Comparison of ENCODE assay signal across 2 cellular contexts in the genomic region with DNA sequence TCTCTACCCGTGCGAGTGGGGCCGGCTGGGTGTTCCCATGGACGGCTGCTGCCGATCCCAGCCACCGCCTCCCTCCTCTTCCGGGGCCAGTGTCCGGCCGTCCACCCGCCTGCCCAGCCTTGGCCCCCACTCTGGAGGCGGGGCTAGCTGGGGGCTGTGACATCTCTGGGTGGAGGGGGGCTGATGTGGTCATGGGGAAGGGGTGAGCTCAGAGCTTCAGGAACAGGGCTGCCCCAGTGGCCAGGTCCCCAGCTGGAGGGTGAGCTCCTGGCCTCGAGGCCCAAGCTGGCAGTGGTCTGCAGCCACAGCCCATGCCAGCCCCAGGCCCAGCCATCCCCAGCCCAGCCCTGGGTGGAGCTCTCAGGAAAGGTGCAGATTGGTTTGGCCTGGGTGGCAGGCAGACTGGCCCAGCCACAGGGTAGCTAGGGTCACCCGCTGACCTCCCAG.
TF ChIP-seq lines count a peak whose summit lies in the region.

No MANE protein-coding gene starts in this region.

TF ChIP-seq in IMR-90, 13 proteins besides CTCF, POLR2A, EP300 and RAD21:
- TF ChIP-seq, protein P1, sequence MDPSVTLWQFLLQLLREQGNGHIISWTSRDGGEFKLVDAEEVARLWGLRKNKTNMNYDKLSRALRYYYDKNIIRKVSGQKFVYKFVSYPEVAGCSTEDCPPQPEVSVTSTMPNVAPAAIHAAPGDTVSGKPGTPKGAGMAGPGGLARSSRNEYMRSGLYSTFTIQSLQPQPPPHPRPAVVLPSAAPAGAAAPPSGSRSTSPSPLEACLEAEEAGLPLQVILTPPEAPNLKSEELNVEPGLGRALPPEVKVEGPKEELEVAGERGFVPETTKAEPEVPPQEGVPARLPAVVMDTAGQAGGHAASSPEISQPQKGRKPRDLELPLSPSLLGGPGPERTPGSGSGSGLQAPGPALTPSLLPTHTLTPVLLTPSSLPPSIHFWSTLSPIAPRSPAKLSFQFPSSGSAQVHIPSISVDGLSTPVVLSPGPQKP (IDR thresholded peaks at IDR 0.05; ENCODE audit: borderline replicate concordance, low read depth, low read length): no peak
- TF ChIP-seq FOS (IDR thresholded peaks at IDR 0.05; ENCODE audit: low read depth, low read length) (no peak), BHLHE40 (IDR thresholded peaks at IDR 0.05; ENCODE audit: low read depth, low read length) (no peak)
- TF ChIP-seq, protein P2, sequence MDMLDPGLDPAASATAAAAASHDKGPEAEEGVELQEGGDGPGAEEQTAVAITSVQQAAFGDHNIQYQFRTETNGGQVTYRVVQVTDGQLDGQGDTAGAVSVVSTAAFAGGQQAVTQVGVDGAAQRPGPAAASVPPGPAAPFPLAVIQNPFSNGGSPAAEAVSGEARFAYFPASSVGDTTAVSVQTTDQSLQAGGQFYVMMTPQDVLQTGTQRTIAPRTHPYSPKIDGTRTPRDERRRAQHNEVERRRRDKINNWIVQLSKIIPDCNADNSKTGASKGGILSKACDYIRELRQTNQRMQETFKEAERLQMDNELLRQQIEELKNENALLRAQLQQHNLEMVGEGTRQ (IDR thresholded peaks at IDR 0.05; ENCODE audit: low read depth, low read length): no peak

TF ChIP-seq in H1, 55 proteins besides CTCF, POLR2A, EP300 and RAD21:
- TF ChIP-seq RNF2 (IDR thresholded peaks at IDR 0.05; ENCODE audit: borderline replicate concordance, low read depth, low read length, missing control alignments, poor library complexity, severe bottlenecking) (no peak), NRF1 (IDR thresholded peaks at IDR 0.05; ENCODE audit: low read depth, low read length) (no peak), POLR2AphosphoS5 (IDR thresholded peaks at IDR 0.05; ENCODE audit: low read depth, low read length) (no peak), PHF8 (conservative IDR thresholded peaks at IDR 0.05; ENCODE audit: low read depth, low read length) (no peak), KDM4A (IDR thresholded peaks at IDR 0.05; ENCODE audit: low read depth, low read length, severe bottlenecking) (no peak), SP2 (IDR thresholded peaks at IDR 0.05; ENCODE audit: low read length) (no peak), TCF12 (IDR thresholded peaks at IDR 0.05; ENCODE audit: low read depth, low read length) (no peak), HDAC2 (IDR thresholded peaks at IDR 0.05; ENCODE audit: borderline replicate concordance in 1 of 2, low read depth in 2 of 2, low read length in 2 of 2) (no peak), EGR1 (IDR thresholded peaks at IDR 0.05; ENCODE audit: borderline replicate concordance, low read depth, low read length) (no peak), RBBP5 (IDR thresholded peaks at IDR 0.05; ENCODE audit: borderline replicate concordance, low read depth, low read length) (no peak), GABPA (IDR thresholded peaks at IDR 0.05; ENCODE audit: borderline replicate concordance, insufficient read depth, low read length) (no peak), ATF2 (IDR thresholded peaks at IDR 0.05; ENCODE audit: low read length) (no peak), BACH1 (IDR thresholded peaks at IDR 0.05; ENCODE audit: low read length) (no peak), SIX5 (IDR thresholded peaks at IDR 0.05; ENCODE audit: low read depth, low read length) (no peak), POU5F1 (IDR thresholded peaks at IDR 0.05; ENCODE audit: low read depth, low read length) (no peak), ZNF274 (IDR thresholded peaks at IDR 0.05; ENCODE audit: borderline replicate concordance, extremely low read depth, low read length) (no peak), SP1 (IDR thresholded peaks at IDR 0.05; ENCODE audit: low read depth, low read length) (no peak), CTBP2 (IDR thresholded peaks at IDR 0.05; ENCODE audit: borderline replicate concordance, insufficient read depth, insufficient read length, low read length) (no peak), TAF1 (IDR thresholded peaks at IDR 0.05; ENCODE audit: low read depth, low read length) (no peak)
- TF ChIP-seq, protein P3, sequence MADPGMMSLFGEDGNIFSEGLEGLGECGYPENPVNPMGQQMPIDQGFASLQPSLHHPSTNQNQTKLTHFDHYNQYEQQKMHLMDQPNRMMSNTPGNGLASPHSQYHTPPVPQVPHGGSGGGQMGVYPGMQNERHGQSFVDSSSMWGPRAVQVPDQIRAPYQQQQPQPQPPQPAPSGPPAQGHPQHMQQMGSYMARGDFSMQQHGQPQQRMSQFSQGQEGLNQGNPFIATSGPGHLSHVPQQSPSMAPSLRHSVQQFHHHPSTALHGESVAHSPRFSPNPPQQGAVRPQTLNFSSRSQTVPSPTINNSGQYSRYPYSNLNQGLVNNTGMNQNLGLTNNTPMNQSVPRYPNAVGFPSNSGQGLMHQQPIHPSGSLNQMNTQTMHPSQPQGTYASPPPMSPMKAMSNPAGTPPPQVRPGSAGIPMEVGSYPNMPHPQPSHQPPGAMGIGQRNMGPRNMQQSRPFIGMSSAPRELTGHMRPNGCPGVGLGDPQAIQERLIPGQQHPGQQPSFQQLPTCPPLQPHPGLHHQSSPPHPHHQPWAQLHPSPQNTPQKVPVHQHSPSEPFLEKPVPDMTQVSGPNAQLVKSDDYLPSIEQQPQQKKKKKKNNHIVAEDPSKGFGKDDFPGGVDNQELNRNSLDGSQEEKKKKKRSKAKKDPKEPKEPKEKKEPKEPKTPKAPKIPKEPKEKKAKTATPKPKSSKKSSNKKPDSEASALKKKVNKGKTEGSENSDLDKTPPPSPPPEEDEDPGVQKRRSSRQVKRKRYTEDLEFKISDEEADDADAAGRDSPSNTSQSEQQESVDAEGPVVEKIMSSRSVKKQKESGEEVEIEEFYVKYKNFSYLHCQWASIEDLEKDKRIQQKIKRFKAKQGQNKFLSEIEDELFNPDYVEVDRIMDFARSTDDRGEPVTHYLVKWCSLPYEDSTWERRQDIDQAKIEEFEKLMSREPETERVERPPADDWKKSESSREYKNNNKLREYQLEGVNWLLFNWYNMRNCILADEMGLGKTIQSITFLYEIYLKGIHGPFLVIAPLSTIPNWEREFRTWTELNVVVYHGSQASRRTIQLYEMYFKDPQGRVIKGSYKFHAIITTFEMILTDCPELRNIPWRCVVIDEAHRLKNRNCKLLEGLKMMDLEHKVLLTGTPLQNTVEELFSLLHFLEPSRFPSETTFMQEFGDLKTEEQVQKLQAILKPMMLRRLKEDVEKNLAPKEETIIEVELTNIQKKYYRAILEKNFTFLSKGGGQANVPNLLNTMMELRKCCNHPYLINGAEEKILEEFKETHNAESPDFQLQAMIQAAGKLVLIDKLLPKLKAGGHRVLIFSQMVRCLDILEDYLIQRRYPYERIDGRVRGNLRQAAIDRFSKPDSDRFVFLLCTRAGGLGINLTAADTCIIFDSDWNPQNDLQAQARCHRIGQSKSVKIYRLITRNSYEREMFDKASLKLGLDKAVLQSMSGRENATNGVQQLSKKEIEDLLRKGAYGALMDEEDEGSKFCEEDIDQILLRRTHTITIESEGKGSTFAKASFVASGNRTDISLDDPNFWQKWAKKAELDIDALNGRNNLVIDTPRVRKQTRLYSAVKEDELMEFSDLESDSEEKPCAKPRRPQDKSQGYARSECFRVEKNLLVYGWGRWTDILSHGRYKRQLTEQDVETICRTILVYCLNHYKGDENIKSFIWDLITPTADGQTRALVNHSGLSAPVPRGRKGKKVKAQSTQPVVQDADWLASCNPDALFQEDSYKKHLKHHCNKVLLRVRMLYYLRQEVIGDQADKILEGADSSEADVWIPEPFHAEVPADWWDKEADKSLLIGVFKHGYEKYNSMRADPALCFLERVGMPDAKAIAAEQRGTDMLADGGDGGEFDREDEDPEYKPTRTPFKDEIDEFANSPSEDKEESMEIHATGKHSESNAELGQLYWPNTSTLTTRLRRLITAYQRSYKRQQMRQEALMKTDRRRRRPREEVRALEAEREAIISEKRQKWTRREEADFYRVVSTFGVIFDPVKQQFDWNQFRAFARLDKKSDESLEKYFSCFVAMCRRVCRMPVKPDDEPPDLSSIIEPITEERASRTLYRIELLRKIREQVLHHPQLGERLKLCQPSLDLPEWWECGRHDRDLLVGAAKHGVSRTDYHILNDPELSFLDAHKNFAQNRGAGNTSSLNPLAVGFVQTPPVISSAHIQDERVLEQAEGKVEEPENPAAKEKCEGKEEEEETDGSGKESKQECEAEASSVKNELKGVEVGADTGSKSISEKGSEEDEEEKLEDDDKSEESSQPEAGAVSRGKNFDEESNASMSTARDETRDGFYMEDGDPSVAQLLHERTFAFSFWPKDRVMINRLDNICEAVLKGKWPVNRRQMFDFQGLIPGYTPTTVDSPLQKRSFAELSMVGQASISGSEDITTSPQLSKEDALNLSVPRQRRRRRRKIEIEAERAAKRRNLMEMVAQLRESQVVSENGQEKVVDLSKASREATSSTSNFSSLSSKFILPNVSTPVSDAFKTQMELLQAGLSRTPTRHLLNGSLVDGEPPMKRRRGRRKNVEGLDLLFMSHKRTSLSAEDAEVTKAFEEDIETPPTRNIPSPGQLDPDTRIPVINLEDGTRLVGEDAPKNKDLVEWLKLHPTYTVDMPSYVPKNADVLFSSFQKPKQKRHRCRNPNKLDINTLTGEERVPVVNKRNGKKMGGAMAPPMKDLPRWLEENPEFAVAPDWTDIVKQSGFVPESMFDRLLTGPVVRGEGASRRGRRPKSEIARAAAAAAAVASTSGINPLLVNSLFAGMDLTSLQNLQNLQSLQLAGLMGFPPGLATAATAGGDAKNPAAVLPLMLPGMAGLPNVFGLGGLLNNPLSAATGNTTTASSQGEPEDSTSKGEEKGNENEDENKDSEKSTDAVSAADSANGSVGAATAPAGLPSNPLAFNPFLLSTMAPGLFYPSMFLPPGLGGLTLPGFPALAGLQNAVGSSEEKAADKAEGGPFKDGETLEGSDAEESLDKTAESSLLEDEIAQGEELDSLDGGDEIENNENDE (IDR thresholded peaks at IDR 0.05; ENCODE audit: insufficient replicate concordance, low read length): no peak
TF ChIP-seq in H1: peak in this region for 0.
